In the genomic region with DNA sequence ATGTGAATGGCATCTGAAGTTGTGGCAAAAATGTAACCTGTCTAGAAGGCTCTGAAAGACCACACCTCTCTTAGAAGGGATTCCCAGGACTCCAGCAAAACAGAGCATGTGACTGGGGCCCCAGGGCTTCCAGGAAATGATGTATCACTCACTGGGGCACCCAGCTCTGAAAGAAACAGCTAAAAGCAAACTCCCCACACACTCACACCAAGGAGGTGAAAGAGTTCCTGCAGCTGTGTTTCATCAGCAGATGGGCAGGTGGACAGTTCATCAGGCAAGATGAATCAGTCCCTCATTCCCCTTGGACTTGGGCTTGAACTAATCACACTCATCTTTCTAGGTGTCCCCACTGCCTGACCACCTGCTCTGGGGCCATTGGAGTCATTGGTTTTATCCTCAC, we compare ENCODE assay signal across 27 cellular contexts.
DNase-seq lines count a peak whose midpoint lies in the region; ATAC-seq and TF ChIP-seq lines count a peak whose summit lies in the region.
"Had no signal": no experiment of that assay in that cellular context is flagged by ENCODE, and none has a peak within 500 bp of the region (broad histone marks: within the 10 kb centered on the region; RNA-seq: fewer than 3 reads in every experiment).

No MANE protein-coding gene starts in this region.

- no peaks in the 10 kb centered on the region for H3K27me3 Mint-ChIP-seq in nephron (ENCODE audit: low read depth)
- H3K27me3 Mint-ChIP-seq: activated CD4-positive, alpha-beta T cell treated with anti-CD3 and anti-CD28 coated beads, Interleukin-2, amount 10 ng/mL, durations not matched to agents 24 days and 14 days had no signal

- DNase-seq in NK-92 treated with Interleukin-12 subunit alpha and Interleukin-12 subunit beta, amount 100 ng/mL, for 24 hours (lab: John Stamatoyannopoulos, UW), result peak; percentile 1
- DNase-seq in NK-92 (lab: John Stamatoyannopoulos, UW; ENCODE audit: unreplicated experiment), result no peak
- peak; percentile 41 for DNase-seq in epithelial cell of prostate (ENCODE audit: low read depth, low spot score)
- DNase-seq in DMS153 (lab: John Stamatoyannopoulos, UW), result no peak
- DNase-seq: activated CD4-positive, alpha-beta T cell treated with anti-CD3 and anti-CD28 coated beads, Interleukin-2, amount 10 ng/mL, durations not matched to agents 24 days and 14 days; activated gamma-delta T cell; BE2C; effector memory CD4-positive, alpha-beta T cell; GDM1; kidney glomerular epithelial cell; NCI-H1092 treated with DMSO at 0.1 percent for 48 hours; NCI-H2081; NCI-H446 treated with DMSO at 0.1 percent for 48 hours; psoas muscle; Right ventricle myocardium superior; small intestine; stimulated activated CD4-positive, alpha-beta T cell treated with anti-CD3 and anti-CD28 coated beads, Interleukin-2, amount 100 ng/mL, for 48 hours; stomach; trophoblast cell had no signal

- no peak overlapping the region for H3K4me3 Mint-ChIP-seq in nephron
- H3K4me3 Mint-ChIP-seq: activated CD4-positive, alpha-beta T cell treated with anti-CD3 and anti-CD28 coated beads, Interleukin-2, amount 10 ng/mL, durations not matched to agents 24 days and 14 days; neural crest cell had no signal

- no peaks in the 10 kb centered on the region for H3K36me3 ChIP-seq in Loucy (ENCODE audit: insufficient read depth, low read length)
- H3K36me3 ChIP-seq: BE2C, HAP-1, stomach had no signal

- no peaks in the 10 kb centered on the region for H3K9me2 ChIP-seq in Loucy (replicated peaks; ENCODE audit: low read depth, low read length)

- H3K9me3 Mint-ChIP-seq in nephron, result no peaks in the 10 kb centered on the region
- H3K9me3 Mint-ChIP-seq: activated CD4-positive, alpha-beta T cell treated with anti-CD3 and anti-CD28 coated beads, Interleukin-2, amount 10 ng/mL, durations not matched to agents 24 days and 14 days; neural crest cell had no signal

- TF ChIP-seq CTCF in Loucy (conservative IDR thresholded peaks at IDR 0.05; ENCODE audit: low read length) (no peak), nephron (IDR thresholded peaks at IDR 0.05; ENCODE audit: unreplicated experiment in 3 of 3) (no peak)

- H3K27me3 ChIP-seq in Loucy (ENCODE audit: insufficient read depth, low read length, poor library complexity, severe bottlenecking), result no peaks in the 10 kb centered on the region
- H3K27me3 ChIP-seq: BE2C had no signal

- no peaks in the 10 kb centered on the region for H3K36me3 Mint-ChIP-seq in nephron (ENCODE audit: low read depth)

- peak overlapping the region; percentile 73 for H3K27ac ChIP-seq in epithelial cell of prostate
- H3K27ac ChIP-seq: 22Rv1, KMS-11, psoas muscle, stomach had no signal

- H3K79me2 ChIP-seq in Loucy (ENCODE audit: insufficient read depth, low read length), result no peaks in the 10 kb centered on the region

- H2AFZ ChIP-seq in Loucy (ENCODE audit: low read length), result peak overlapping the region; percentile 14; the same call in 1 of the 2 replicates

- H3K4me3 ChIP-seq in Loucy (ENCODE audit: low read length, poor library complexity, severe bottlenecking), result no peak overlapping the region
- H3K4me3 ChIP-seq: HAP-1, psoas muscle, stomach had no signal

- peaks cover 8% of the 10 kb centered on the region for H3K4me1 ChIP-seq in Loucy (ENCODE audit: insufficient read depth, low read length, poor library complexity, severe bottlenecking)
- H3K4me1 ChIP-seq: HAP-1, psoas muscle had no signal

- peak overlapping the region; percentile 22 for H3K4me2 ChIP-seq in Loucy (ENCODE audit: low read depth, low read length, poor library complexity, severe bottlenecking)
- H3K4me2 ChIP-seq: KMS-11 had no signal

- H3K9ac ChIP-seq in Loucy (ENCODE audit: low read depth, low read length, poor library complexity, severe bottlenecking), result no peak overlapping the region
- H3K9ac ChIP-seq: KMS-11 had no signal

- no peaks in the 10 kb centered on the region for H4K20me1 ChIP-seq in Loucy (ENCODE audit: insufficient read depth, low read length, poor library complexity, severe bottlenecking)

- peaks cover 66% of the 10 kb centered on the region for H3K4me1 Mint-ChIP-seq in nephron
- H3K4me1 Mint-ChIP-seq: activated CD4-positive, alpha-beta T cell treated with anti-CD3 and anti-CD28 coated beads, Interleukin-2, amount 10 ng/mL, durations not matched to agents 24 days and 14 days; neural crest cell had no signal

- peak overlapping the region; percentile 63 to 86 (median 74) for H3K27ac Mint-ChIP-seq in nephron
- H3K27ac Mint-ChIP-seq: activated CD4-positive, alpha-beta T cell treated with anti-CD3 and anti-CD28 coated beads, Interleukin-2, amount 10 ng/mL, durations not matched to agents 24 days and 14 days had no signal

- no peaks in the 10 kb centered on the region for H3K9me3 ChIP-seq in Loucy (ENCODE audit: insufficient read depth, low read depth, low read length)
- H3K9me3 ChIP-seq: BE2C, HAP-1, psoas muscle, stomach had no signal

- no peak for ATAC-seq in HG03442 (IDR thresholded peaks at IDR 0.05; ENCODE audit: unreplicated experiment)
- ATAC-seq in GM21737 (IDR thresholded peaks at IDR 0.05; ENCODE audit: unreplicated experiment), result no peak
- ATAC-seq: psoas muscle had no signal

- H3F3A ChIP-seq in Loucy (ENCODE audit: low read depth), result no peaks in the 10 kb centered on the region

Comparison
In these comparisons a context has a peak if more than half of its experiments do, and no peak if none do; other contexts are left out.
1. DNase-seq: peak in NK-92 treated with Interleukin-12 subunit alpha and Interleukin-12 subunit beta, amount 100 ng/mL, for 24 hours (single experiment) and epithelial cell of prostate (single experiment); none in NK-92 (single experiment) and DMS153 (single experiment).